Comparison of ENCODE assay signal across 8 cellular contexts in genomic region chr22:46934746-46935491, GRCh38.
A peak's percentile ranks its signal among the peaks of the same experiment; 100 is the strongest.
DNase-seq lines count a peak whose midpoint lies in the region; ATAC-seq, FAIRE-seq and TF ChIP-seq lines count a peak whose summit lies in the region.

No MANE protein-coding gene starts in this region.

- peak; percentile 45 for ATAC-seq in GM21529 (IDR thresholded peaks at IDR 0.05; ENCODE audit: unreplicated experiment)

- H3K9me3 ChIP-seq in AG04450 (ENCODE audit: control insufficient read depth, insufficient read depth, low read length) (peaks cover 3% of the 10 kb centered on the region; the same call in 1 of the 2 replicates), Karpas-422 (ENCODE audit: low read length) (no peaks in the 10 kb centered on the region)

- DNase-seq in AG04450 (ENCODE audit: low read depth, low spot score) (peak; percentile 81), SW480 (ENCODE audit: low spot score) (peak; percentile 88), fibroblast of villous mesenchyme (ENCODE audit: low read depth) (peak; percentile 97), frontal cortex (ENCODE audit: low spot score in 2 of 2) (no peak), Karpas-422 (no peak), ureter (ENCODE audit: low spot score) (no peak)
- peak; percentile 52 for DNase-seq in stimulated activated CD4-positive, alpha-beta T cell treated with anti-CD3 and anti-CD28 coated beads, Interleukin-1b, Interleukin-23, amount 100 ng/mL, for 48 hours

- no peak overlapping the region for H3K4me3 ChIP-seq in AG04450 (ENCODE audit: low read depth, low read length)
- no peak overlapping the region for H3K4me3 ChIP-seq in fibroblast of villous mesenchyme (ENCODE audit: low read depth, low read length)
- no peak overlapping the region for H3K4me3 ChIP-seq in Karpas-422 (ENCODE audit: low read length)

- no peak for FAIRE-seq in frontal cortex (lab: Jason Lieb, UNC)

- CTCF ChIA-PET in AG04450 (lab: Charles Lee), result interaction anchor here (1.1 kb wide), 1 partner anchor 90 kb away, joined by 3 read pairs; no protein-coding TSS in a partner anchor

- H3K9ac ChIP-seq in Karpas-422 (ENCODE audit: low read length), result no peak overlapping the region

- H2AFZ ChIP-seq in Karpas-422 (ENCODE audit: low read length), result no peak overlapping the region

- peaks cover 58% of the 10 kb centered on the region for H3K79me2 ChIP-seq in Karpas-422 (ENCODE audit: low read length)

- H3K9me2 ChIP-seq in Karpas-422 (replicated peaks; ENCODE audit: insufficient read depth, low read length), result no peaks in the 10 kb centered on the region

- POLR2A ChIA-PET in AG04450 (lab: Yijun Ruan, JAX), result interaction anchor here (0.6 kb wide), 1 partner anchor 37 kb away, joined by 4 read pairs; no protein-coding TSS in a partner anchor

- H4K20me1 ChIP-seq in Karpas-422 (ENCODE audit: insufficient read depth, low read depth, low read length), result no peaks in the 10 kb centered on the region

- H3K27me3 ChIP-seq in AG04450 (ENCODE audit: control insufficient read depth, insufficient read depth, low read length), result no peaks in the 10 kb centered on the region
- no peaks in the 10 kb centered on the region for H3K27me3 ChIP-seq in Karpas-422 (ENCODE audit: low read length)

- peaks cover 6% of the 10 kb centered on the region; the same call in 1 of the 2 replicates for H3K36me3 ChIP-seq in Karpas-422 (ENCODE audit: insufficient read depth, low read length)

- no peak overlapping the region for H3K4me2 ChIP-seq in Karpas-422 (ENCODE audit: low read depth, low read length, poor library complexity, severe bottlenecking)

- TF ChIP-seq CTCF in AG04450 (IDR thresholded peaks at IDR 0.05; ENCODE audit: low read depth, low read length) (no peak), fibroblast of villous mesenchyme (IDR thresholded peaks at IDR 0.05; ENCODE audit: insufficient read depth, low read depth, low read length) (no peak)

- H3K27ac ChIP-seq in AG04450 (ENCODE audit: low read depth, low read length) (peak overlapping the region; percentile 89), Karpas-422 (ENCODE audit: low read length) (no peak overlapping the region)

- no peaks in the 10 kb centered on the region for H3K4me1 ChIP-seq in Karpas-422 (ENCODE audit: low read length)

Comparison
In these comparisons a context has a peak if more than half of its experiments do, and no peak if none do; other contexts are left out.
1. DNase-seq: peak in AG04450 (single experiment), SW480 (single experiment), fibroblast of villous mesenchyme (single experiment) and stimulated activated CD4-positive, alpha-beta T cell treated with anti-CD3 and anti-CD28 coated beads, Interleukin-1b, Interleukin-23, amount 100 ng/mL, for 48 hours (single experiment); none in frontal cortex (0 of 2), Karpas-422 (single experiment) and ureter (single experiment).